Comparison of ENCODE assay signal across 36 cellular contexts in the genomic region with DNA sequence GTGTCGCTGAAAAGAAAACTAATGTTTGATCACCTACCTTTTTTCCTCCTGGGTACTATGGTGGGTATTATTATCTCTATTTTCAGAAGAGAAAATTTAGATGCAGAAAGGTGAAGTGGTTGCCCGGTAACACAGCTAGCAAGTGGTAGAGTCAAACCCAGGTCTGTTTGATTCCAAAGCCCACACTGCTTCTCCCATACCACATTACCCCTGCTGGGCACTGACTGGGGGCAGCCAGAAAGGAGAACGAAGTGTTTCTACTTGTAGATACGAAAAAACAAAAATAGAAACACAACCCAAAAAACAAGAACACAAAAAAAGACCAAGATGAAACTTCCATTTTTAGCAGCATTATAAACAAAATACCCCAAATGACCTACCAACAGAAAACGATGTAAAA.
"Had no signal": no experiment of that assay in that cellular context is flagged by ENCODE, and none has a peak within 500 bp of the region (broad histone marks: within the 10 kb centered on the region; RNA-seq: fewer than 3 reads in every experiment).

No MANE protein-coding gene starts in this region.

- H3K36me3 ChIP-seq: adrenal gland, brain microvascular endothelial cell, cardiac muscle cell had no signal

- H3K27me3 ChIP-seq: adrenal gland, body of pancreas, brain microvascular endothelial cell, cardiac muscle cell had no signal

- FAIRE-seq: astrocyte, bronchial epithelial cell, TTC549 had no signal

- H3K4me1 ChIP-seq: adrenal gland, body of pancreas had no signal

- ATAC-seq: activated CD8-positive, alpha-beta T cell treated with anti-CD3 and anti-CD28 coated beads for 36 hours; activated naive CD4-positive, alpha-beta T cell treated with anti-CD3 and anti-CD28 coated beads, Interleukin-2, amount 50 U/mL, for 72 hours; activated T-cell treated with anti-CD3 and anti-CD28 coated beads, Interleukin-2, amount 50 U/mL, for 4 hours; activated T-cell treated with anti-CD3 and anti-CD28 coated beads, Interleukin-2, amount 50 U/mL, for 72 hours; activated T-helper 17 cell treated with anti-CD3 and anti-CD28 coated beads, Interleukin-2, amount 50 U/mL, for 72 hours; body of pancreas had no signal

- H3K27ac ChIP-seq: adrenal gland, body of pancreas, brain microvascular endothelial cell, cardiac muscle cell, VCaP had no signal

- DNase-seq: activated B cell treated with CpG ODN at 0.5 μM for 24 hours; activated CD4-positive, alpha-beta memory T cell treated with anti-CD3 and anti-CD28 coated beads for 36 hours; activated CD4-positive, alpha-beta T cell treated with anti-CD3 and anti-CD28 coated beads for 4 hours; activated CD4-positive, alpha-beta T cell treated with anti-CD3 and anti-CD28 coated beads, Interleukin-2, amount 10 ng/mL, durations not matched to agents 24 days and 14 days; activated CD4-positive, alpha-beta T cell treated with anti-CD3 and anti-CD28 coated beads, Interleukin-2, amount 50 U/mL, for 1 hour; activated CD4-positive, alpha-beta T cell treated with anti-CD3 and anti-CD28 coated beads, Interleukin-2, amount 50 U/mL, for 4 hours; activated CD4-positive, CD25-positive, alpha-beta regulatory T cell treated with anti-CD3 and anti-CD28 coated beads, Interleukin-2, amount 50 U/mL, for 72 hours; activated CD8-positive, alpha-beta memory T cell treated with anti-CD3 and anti-CD28 coated beads, Interleukin-2, amount 50 U/mL, for 4 hours; activated CD8-positive, alpha-beta T cell treated with anti-CD3 and anti-CD28 coated beads for 36 hours; activated effector memory CD4-positive, alpha-beta T cell treated with anti-CD3 and anti-CD28 coated beads, Interleukin-2, amount 50 U/mL, for 16 hours; activated gamma-delta T cell treated with Interleukin-2 at 50 U/mL for 16 hours; activated naive CD4-positive, alpha-beta T cell; activated naive CD4-positive, alpha-beta T cell treated with anti-CD3 and anti-CD28 coated beads for 36 hours; activated naive CD4-positive, alpha-beta T cell treated with anti-CD3 and anti-CD28 coated beads, Interleukin-2, amount 50 U/mL, for 16 hours; activated naive CD8-positive, alpha-beta T cell treated with anti-CD3 and anti-CD28 coated beads for 36 hours; activated T-cell treated with anti-CD3 and anti-CD28 coated beads for 4 hours; activated T-cell treated with anti-CD3 and anti-CD28 coated beads, Interleukin-2, amount 50 U/mL, for 1 hour; activated T-cell treated with anti-CD3 and anti-CD28 coated beads, Interleukin-2, amount 50 U/mL, for 4 hours; activated T-cell treated with anti-CD3 and anti-CD28 coated beads, Interleukin-2, amount 50 U/mL, for 72 hours; adrenal gland; amniotic stem cell; aorta; body of pancreas; brain microvascular endothelial cell; caudate nucleus; cerebellar nuclear complex; T-helper 1 cell; T-helper 2 cell; T-helper 9 cell had no signal

- H3K4me3 ChIP-seq: adrenal gland, body of pancreas, cardiac muscle cell had no signal

- H3K9me3 ChIP-seq: adrenal gland, body of pancreas had no signal
